Comparison of ENCODE assay signal across 1 cellular context in the genomic region with DNA sequence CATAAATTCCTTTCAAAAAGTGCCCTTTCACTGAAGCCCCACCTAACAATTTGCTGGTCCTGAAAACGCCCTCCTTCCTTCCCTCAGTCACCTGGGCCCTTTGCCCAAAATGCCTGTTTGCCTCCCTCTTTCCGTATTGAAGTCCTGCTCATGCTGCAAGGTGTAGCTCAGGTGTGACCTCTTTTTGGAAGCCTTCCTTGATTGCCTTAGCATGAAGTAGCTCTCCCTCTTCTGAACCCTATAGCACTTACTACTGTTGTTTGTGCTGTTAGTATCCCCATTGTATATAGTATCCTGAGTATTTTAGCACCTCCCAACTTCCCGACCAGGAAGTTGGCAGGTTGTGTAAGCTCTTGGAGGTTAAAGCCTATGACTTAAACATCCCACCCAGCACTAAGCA.
TF ChIP-seq lines count a peak whose summit lies in the region.

No MANE protein-coding gene starts in this region.

TF ChIP-seq in HEK293, 187 proteins besides CTCF, POLR2A, EP300 and RAD21 (continued from another document):
- TF ChIP-seq, protein P1, sequence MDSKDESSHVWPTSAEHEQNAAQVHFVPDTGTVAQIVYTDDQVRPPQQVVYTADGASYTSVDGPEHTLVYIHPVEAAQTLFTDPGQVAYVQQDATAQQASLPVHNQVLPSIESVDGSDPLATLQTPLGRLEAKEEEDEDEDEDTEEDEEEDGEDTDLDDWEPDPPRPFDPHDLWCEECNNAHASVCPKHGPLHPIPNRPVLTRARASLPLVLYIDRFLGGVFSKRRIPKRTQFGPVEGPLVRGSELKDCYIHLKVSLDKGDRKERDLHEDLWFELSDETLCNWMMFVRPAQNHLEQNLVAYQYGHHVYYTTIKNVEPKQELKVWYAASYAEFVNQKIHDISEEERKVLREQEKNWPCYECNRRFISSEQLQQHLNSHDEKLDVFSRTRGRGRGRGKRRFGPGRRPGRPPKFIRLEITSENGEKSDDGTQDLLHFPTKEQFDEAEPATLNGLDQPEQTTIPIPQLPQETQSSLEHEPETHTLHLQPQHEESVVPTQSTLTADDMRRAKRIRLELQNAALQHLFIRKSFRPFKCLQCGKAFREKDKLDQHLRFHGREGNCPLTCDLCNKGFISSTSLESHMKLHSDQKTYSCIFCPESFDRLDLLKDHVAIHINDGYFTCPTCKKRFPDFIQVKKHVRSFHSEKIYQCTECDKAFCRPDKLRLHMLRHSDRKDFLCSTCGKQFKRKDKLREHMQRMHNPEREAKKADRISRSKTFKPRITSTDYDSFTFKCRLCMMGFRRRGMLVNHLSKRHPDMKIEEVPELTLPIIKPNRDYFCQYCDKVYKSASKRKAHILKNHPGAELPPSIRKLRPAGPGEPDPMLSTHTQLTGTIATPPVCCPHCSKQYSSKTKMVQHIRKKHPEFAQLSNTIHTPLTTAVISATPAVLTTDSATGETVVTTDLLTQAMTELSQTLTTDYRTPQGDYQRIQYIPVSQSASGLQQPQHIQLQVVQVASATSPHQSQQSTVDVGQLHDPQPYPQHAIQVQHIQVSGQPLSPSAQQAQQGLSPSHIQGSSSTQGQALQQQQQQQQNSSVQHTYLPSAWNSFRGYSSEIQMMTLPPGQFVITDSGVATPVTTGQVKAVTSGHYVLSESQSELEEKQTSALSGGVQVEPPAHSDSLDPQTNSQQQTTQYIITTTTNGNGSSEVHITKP (tag by site-specific recombination; IDR thresholded peaks at IDR 0.05), result 0 out of 2 replicates have a peak, but pooled peaks have one; percentile 15
- peak; percentile 51 for TF ChIP-seq ZBTB8A (tag by site-specific recombination; IDR thresholded peaks at IDR 0.05)
- no peak for TF ChIP-seq PATZ1 (tag by site-specific recombination; IDR thresholded peaks at IDR 0.05)
